Comparison of ENCODE assay signal across 30 cellular contexts in the genomic region with DNA sequence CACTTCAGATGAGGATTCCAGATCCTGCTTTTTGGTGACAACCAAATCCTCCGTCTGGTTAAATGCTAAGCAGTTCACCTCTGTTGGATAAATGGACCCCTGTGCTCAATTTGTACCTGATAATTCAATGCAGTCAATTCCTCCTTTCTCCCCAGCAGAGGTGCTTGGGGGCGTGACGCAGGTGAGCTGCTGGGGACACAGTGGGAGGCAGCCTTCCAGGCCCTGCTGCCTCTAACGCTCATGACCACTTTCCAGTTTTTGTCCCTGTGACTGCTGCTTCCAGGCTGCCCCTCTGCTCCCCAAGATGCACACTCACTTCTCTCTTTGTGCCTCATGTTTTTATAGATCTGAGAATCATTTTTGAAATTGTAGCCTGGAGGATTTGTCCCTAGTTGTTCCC.
"Had no signal": no experiment of that assay in that cellular context is flagged by ENCODE, and none has a peak within 500 bp of the region (broad histone marks: within the 10 kb centered on the region; RNA-seq: fewer than 3 reads in every experiment).

No MANE protein-coding gene starts in this region.

- FAIRE-seq: keratinocyte, pancreas, small intestine, urothelium cell line had no signal

- ATAC-seq: heart right ventricle; left colon; natural killer cell; pancreas; right cardiac atrium; stimulated activated effector memory CD8-positive, alpha-beta T cell treated with anti-CD3 and anti-CD28 coated beads, Interleukin-12 subunit alpha, Interleukin-12 subunit beta, amount 100 ng/mL, for 72 hours; upper lobe of right lung had no signal

- H3K36me3 ChIP-seq: heart right ventricle, left ventricle myocardium inferior, pancreas, prostate gland, sigmoid colon, spleen, suprapubic skin, thoracic aorta, tibial artery, upper lobe of right lung had no signal

- H3K4me1 Mint-ChIP-seq: mesothelial cell of epicardium; naive B cell; natural killer cell; stimulated activated effector memory CD8-positive, alpha-beta T cell treated with anti-CD3 and anti-CD28 coated beads, Interleukin-12 subunit alpha, Interleukin-12 subunit beta, amount 100 ng/mL, for 72 hours had no signal

- H3K36me3 Mint-ChIP-seq: mesothelial cell of epicardium; naive B cell; natural killer cell; stimulated activated effector memory CD8-positive, alpha-beta T cell treated with anti-CD3 and anti-CD28 coated beads, Interleukin-12 subunit alpha, Interleukin-12 subunit beta, amount 100 ng/mL, for 72 hours had no signal

- H3K9me3 ChIP-seq: heart right ventricle, left ventricle myocardium inferior, pancreas, prostate gland, sigmoid colon, spleen, suprapubic skin, thoracic aorta, tibial artery, upper lobe of right lung had no signal

- DNase-seq: heart right ventricle; left colon; left ventricle myocardium inferior; mesendoderm; naive B cell; natural killer cell; nephron progenitor cell; nucleus accumbens; pancreas; posterior cingulate gyrus; retina; right cardiac atrium; sigmoid colon; small intestine; spleen; stimulated activated CD4-positive, alpha-beta T cell treated with anti-CD3 and anti-CD28 coated beads, Interleukin-4, amount 100 ng/mL, for 24 hours; stimulated activated naive CD4-positive, alpha-beta T cell; tibial artery; trophoblast cell; upper lobe of right lung had no signal

- H3K4me3 Mint-ChIP-seq: mesothelial cell of epicardium; naive B cell; natural killer cell; nephron progenitor cell; stimulated activated effector memory CD8-positive, alpha-beta T cell treated with anti-CD3 and anti-CD28 coated beads, Interleukin-12 subunit alpha, Interleukin-12 subunit beta, amount 100 ng/mL, for 72 hours; stimulated activated naive CD8-positive, alpha-beta T cell treated with anti-CD3 and anti-CD28 coated beads, Interleukin-15, Interleukin-2, amounts not matched to agents 100 ng/mL and 50 ng/mL, for 24 hours had no signal

- H3K27ac ChIP-seq: heart right ventricle, hepatocyte, left ventricle myocardium inferior, pancreas, prostate gland, sigmoid colon, spleen, suprapubic skin, thoracic aorta, tibial artery, upper lobe of right lung had no signal

- H3K79me2 ChIP-seq: hepatocyte had no signal

- H3K27me3 ChIP-seq: hepatocyte, pancreas, upper lobe of right lung had no signal

- H3K4me2 ChIP-seq: hepatocyte had no signal

- H3K9me3 Mint-ChIP-seq: mesothelial cell of epicardium; natural killer cell; nephron progenitor cell; stimulated activated effector memory CD8-positive, alpha-beta T cell treated with anti-CD3 and anti-CD28 coated beads, Interleukin-12 subunit alpha, Interleukin-12 subunit beta, amount 100 ng/mL, for 72 hours; stimulated activated naive CD8-positive, alpha-beta T cell treated with anti-CD3 and anti-CD28 coated beads, Interleukin-15, Interleukin-2, amounts not matched to agents 100 ng/mL and 50 ng/mL, for 24 hours had no signal

- H3K4me3 ChIP-seq: heart right ventricle, hepatocyte, left ventricle myocardium inferior, lung, pancreas, prostate gland, sigmoid colon, spleen, suprapubic skin, thoracic aorta, tibial artery, upper lobe of right lung had no signal

- H2AFZ ChIP-seq: hepatocyte had no signal

- H3K27ac Mint-ChIP-seq: mesothelial cell of epicardium; naive B cell; natural killer cell; nephron progenitor cell; stimulated activated effector memory CD8-positive, alpha-beta T cell treated with anti-CD3 and anti-CD28 coated beads, Interleukin-12 subunit alpha, Interleukin-12 subunit beta, amount 100 ng/mL, for 72 hours; stimulated activated naive CD8-positive, alpha-beta T cell treated with anti-CD3 and anti-CD28 coated beads, Interleukin-15, Interleukin-2, amounts not matched to agents 100 ng/mL and 50 ng/mL, for 24 hours had no signal

- H3K4me1 ChIP-seq: heart right ventricle, left ventricle myocardium inferior, pancreas, prostate gland, sigmoid colon, spleen, tibial artery, upper lobe of right lung had no signal
